In genomic region chr2:11071207-11071606, GRCh38 we compare ENCODE assay signal across 1 cellular context.
TF ChIP-seq lines count a peak whose summit lies in the region.

No MANE protein-coding gene starts in this region.

TF ChIP-seq in SK-N-SH treated with all-trans-retinoic acid at 6 μM for 48 hours, 23 proteins besides CTCF, POLR2A, EP300 and RAD21 (continued from another document):
- no peak for TF ChIP-seq SNAI2 (CRISPR knock-in tag; IDR thresholded peaks at IDR 0.05)
